Comparison of ENCODE assay signal across 17 cellular contexts in genomic region chr1:28161770-28162550, GRCh38. TPM values are rescaled to one million over a fixed set of nuclear protein-coding genes. Genes with fewer than 3 reads are reported as not detected.
DNase-seq lines count a peak whose midpoint lies in the region; ATAC-seq and TF ChIP-seq lines count a peak whose summit lies in the region.
"Had no signal": no experiment of that assay in that cellular context is flagged by ENCODE, and none has a peak within 500 bp of the region (broad histone marks: within the 10 kb centered on the region; RNA-seq: fewer than 3 reads in every experiment).

No MANE protein-coding gene starts in this region.

- no peak for ATAC-seq in HG02623 (IDR thresholded peaks at IDR 0.05; ENCODE audit: unreplicated experiment)
- ATAC-seq: activated CD4-positive, CD25-positive, alpha-beta regulatory T cell treated with anti-CD3 and anti-CD28 coated beads, Interleukin-2, amount 50 U/mL, for 24 hours had no signal

- H3K27ac ChIP-seq in HEK293 (ENCODE audit: extremely low read depth, low read depth, low read length): no peak overlapping the region
- H3K27ac ChIP-seq: SK-N-MC had no signal

- peaks cover 56 to 83% of the 10 kb centered on the region in 2 donors for H3K36me3 Mint-ChIP-seq in CD14-positive monocyte
- H3K36me3 Mint-ChIP-seq in dendritic cell treated with granulocyte-macrophage colony-stimulating factor and Interleukin-4, amounts not matched to agents 40 ng/mL and 50 ng/mL, for 4 days (ENCODE audit: low read depth): peaks cover 95% of the 10 kb centered on the region
- no peaks in the 10 kb centered on the region for H3K36me3 Mint-ChIP-seq in nephron progenitor cell (ENCODE audit: low read depth)
- no peaks in the 10 kb centered on the region for H3K36me3 Mint-ChIP-seq in activated CD4-positive, alpha-beta T cell treated with anti-CD3 and anti-CD28 coated beads, Interleukin-2, amount 10 ng/mL, durations not matched to agents 7 days and 5 days (ENCODE audit: low read depth)

- intact Hi-C loops in CD14-positive monocyte (cut with micrococcal nuclease): no loop called here
- intact Hi-C loops in dendritic cell treated with granulocyte-macrophage colony-stimulating factor and Interleukin-4, amounts not matched to agents 40 ng/mL and 50 ng/mL, for 4 days (cut with micrococcal nuclease): no loop called here

- no peak for DNase-seq in CD14-positive monocyte (ENCODE audit: low spot score)
- DNase-seq in nephron progenitor cell: no peak
- DNase-seq in activated CD4-positive, alpha-beta T cell treated with anti-CD3 and anti-CD28 coated beads, Interleukin-2, amount 10 ng/mL, durations not matched to agents 7 days and 5 days: no peak
- no peak for DNase-seq in NCI-H1105 (lab: John Stamatoyannopoulos, UW)
- no peak for DNase-seq in NCI-H1417 treated with DMSO at 0.1 percent for 48 hours (lab: John Stamatoyannopoulos, UW)
- DNase-seq: amniotic stem cell; central memory CD4-positive, alpha-beta T cell; heart right ventricle; NCI-H1694 treated with DMSO at 0.1 percent for 48 hours; stimulated activated naive CD4-positive, alpha-beta T cell had no signal

- H3K4me3 Mint-ChIP-seq in CD14-positive monocyte: no peak overlapping the region
- no peak overlapping the region for H3K4me3 Mint-ChIP-seq in dendritic cell treated with granulocyte-macrophage colony-stimulating factor and Interleukin-4, amounts not matched to agents 40 ng/mL and 50 ng/mL, for 4 days
- no peak overlapping the region for H3K4me3 Mint-ChIP-seq in nephron progenitor cell
- no peak overlapping the region for H3K4me3 Mint-ChIP-seq in activated CD4-positive, alpha-beta T cell treated with anti-CD3 and anti-CD28 coated beads, Interleukin-2, amount 10 ng/mL, durations not matched to agents 7 days and 5 days

- H3K4me3 ChIP-seq in HEK293 (ENCODE audit: low read depth, low read length): no peak overlapping the region
- H3K4me3 ChIP-seq: heart right ventricle, SK-N-MC had no signal

- TF ChIP-seq CTCF in CD14-positive monocyte (IDR thresholded peaks at IDR 0.05) (no peak), HEK293 (tag by site-specific recombination; IDR thresholded peaks at IDR 0.05) (no peak), nephron progenitor cell (IDR thresholded peaks at IDR 0.05) (no peak)

- peaks cover 0 to 1% (median 0%) of the 10 kb centered on the region in 3 donors for H3K27me3 Mint-ChIP-seq in CD14-positive monocyte (ENCODE audit: low read depth in 3 of 3)
- no peaks in the 10 kb centered on the region for H3K27me3 Mint-ChIP-seq in dendritic cell treated with granulocyte-macrophage colony-stimulating factor and Interleukin-4, amounts not matched to agents 40 ng/mL and 50 ng/mL, for 4 days
- H3K27me3 Mint-ChIP-seq in nephron progenitor cell (ENCODE audit: low read depth, poor library complexity): peaks cover 17% of the 10 kb centered on the region
- peaks cover 61% of the 10 kb centered on the region for H3K27me3 Mint-ChIP-seq in activated CD4-positive, alpha-beta T cell treated with anti-CD3 and anti-CD28 coated beads, Interleukin-2, amount 10 ng/mL, durations not matched to agents 7 days and 5 days

- H3K27ac Mint-ChIP-seq in CD14-positive monocyte: peak overlapping the region; percentile 78 to 97 (median 91)
- H3K27ac Mint-ChIP-seq in dendritic cell treated with granulocyte-macrophage colony-stimulating factor and Interleukin-4, amounts not matched to agents 40 ng/mL and 50 ng/mL, for 4 days: peak overlapping the region; percentile 80
- peak overlapping the region; percentile 14 for H3K27ac Mint-ChIP-seq in nephron progenitor cell
- no peak overlapping the region for H3K27ac Mint-ChIP-seq in activated CD4-positive, alpha-beta T cell treated with anti-CD3 and anti-CD28 coated beads, Interleukin-2, amount 10 ng/mL, durations not matched to agents 7 days and 5 days
- H3K27ac Mint-ChIP-seq: activated T-helper 2 cell treated with anti-CD3 and anti-CD28 coated beads, Interferon-gamma antibody, Interleukin-2, Interleukin-4, amounts not matched to agents 10 μg/mL and 5 μg/mL and 100 μg/mL, durations not matched to agents 14 hours and 24 hours and 36 hours had no signal

- POLR2A ChIA-PET in HEK293 (lab: Yijun Ruan, JAX): no interaction called here
- POLR2A ChIA-PET in activated CD4-positive, alpha-beta T cell treated with anti-CD3 and anti-CD28 coated beads, Interleukin-2, amount 10 ng/mL, durations not matched to agents 7 days and 5 days (lab: Charles Lee): no interaction called here

- CTCF ChIA-PET in HEK293 (lab: Yijun Ruan, JAX): interaction anchor here (1.5 kb wide), 1 partner anchor 70 kb away, joined by 4 read pairs; no protein-coding TSS in a partner anchor
- CTCF ChIA-PET in activated CD4-positive, alpha-beta T cell treated with anti-CD3 and anti-CD28 coated beads, Interleukin-2, amount 10 ng/mL, durations not matched to agents 7 days and 5 days (lab: Charles Lee): interaction anchor here (0.6 to 1.1 kb wide), 3 partner anchors 10 to 45 kb away, joined by 3 to 4 read pairs (median 4); no protein-coding TSS in a partner anchor

- H3K4me1 ChIP-seq in HEK293 (ENCODE audit: control insufficient read depth, insufficient read depth, low read length): no peaks in the 10 kb centered on the region

- H3K36me3 ChIP-seq in HEK293 (ENCODE audit: control insufficient read depth in 2 of 2, insufficient read depth in 1 of 2, low read length in 2 of 2): no peaks in the 10 kb centered on the region

- no peaks in the 10 kb centered on the region for H3K9me3 ChIP-seq in HEK293 (ENCODE audit: control insufficient read depth, insufficient read depth, low read depth, low read length)

- H3K4me1 Mint-ChIP-seq in CD14-positive monocyte (peaks cover 86% of the 10 kb centered on the region), nephron progenitor cell (peaks cover 18% of the 10 kb centered on the region)
- H3K4me1 Mint-ChIP-seq in dendritic cell treated with granulocyte-macrophage colony-stimulating factor and Interleukin-4, amounts not matched to agents 40 ng/mL and 50 ng/mL, for 4 days (ENCODE audit: low read depth): peaks cover 91% of the 10 kb centered on the region
- peaks cover 1% of the 10 kb centered on the region for H3K4me1 Mint-ChIP-seq in activated CD4-positive, alpha-beta T cell treated with anti-CD3 and anti-CD28 coated beads, Interleukin-2, amount 10 ng/mL, durations not matched to agents 7 days and 5 days

- peaks cover 0 to 3% (median 0%) of the 10 kb centered on the region in 7 donors for H3K9me3 Mint-ChIP-seq in CD14-positive monocyte
- H3K9me3 Mint-ChIP-seq in dendritic cell treated with granulocyte-macrophage colony-stimulating factor and Interleukin-4, amounts not matched to agents 40 ng/mL and 50 ng/mL, for 4 days: no peaks in the 10 kb centered on the region
- peaks cover 3% of the 10 kb centered on the region for H3K9me3 Mint-ChIP-seq in nephron progenitor cell
- H3K9me3 Mint-ChIP-seq in activated CD4-positive, alpha-beta T cell treated with anti-CD3 and anti-CD28 coated beads, Interleukin-2, amount 10 ng/mL, durations not matched to agents 7 days and 5 days: peaks cover 3% of the 10 kb centered on the region

TF ChIP-seq in HEK293, 187 proteins besides CTCF, POLR2A, EP300 and RAD21:
- TF ChIP-seq, protein P1, sequence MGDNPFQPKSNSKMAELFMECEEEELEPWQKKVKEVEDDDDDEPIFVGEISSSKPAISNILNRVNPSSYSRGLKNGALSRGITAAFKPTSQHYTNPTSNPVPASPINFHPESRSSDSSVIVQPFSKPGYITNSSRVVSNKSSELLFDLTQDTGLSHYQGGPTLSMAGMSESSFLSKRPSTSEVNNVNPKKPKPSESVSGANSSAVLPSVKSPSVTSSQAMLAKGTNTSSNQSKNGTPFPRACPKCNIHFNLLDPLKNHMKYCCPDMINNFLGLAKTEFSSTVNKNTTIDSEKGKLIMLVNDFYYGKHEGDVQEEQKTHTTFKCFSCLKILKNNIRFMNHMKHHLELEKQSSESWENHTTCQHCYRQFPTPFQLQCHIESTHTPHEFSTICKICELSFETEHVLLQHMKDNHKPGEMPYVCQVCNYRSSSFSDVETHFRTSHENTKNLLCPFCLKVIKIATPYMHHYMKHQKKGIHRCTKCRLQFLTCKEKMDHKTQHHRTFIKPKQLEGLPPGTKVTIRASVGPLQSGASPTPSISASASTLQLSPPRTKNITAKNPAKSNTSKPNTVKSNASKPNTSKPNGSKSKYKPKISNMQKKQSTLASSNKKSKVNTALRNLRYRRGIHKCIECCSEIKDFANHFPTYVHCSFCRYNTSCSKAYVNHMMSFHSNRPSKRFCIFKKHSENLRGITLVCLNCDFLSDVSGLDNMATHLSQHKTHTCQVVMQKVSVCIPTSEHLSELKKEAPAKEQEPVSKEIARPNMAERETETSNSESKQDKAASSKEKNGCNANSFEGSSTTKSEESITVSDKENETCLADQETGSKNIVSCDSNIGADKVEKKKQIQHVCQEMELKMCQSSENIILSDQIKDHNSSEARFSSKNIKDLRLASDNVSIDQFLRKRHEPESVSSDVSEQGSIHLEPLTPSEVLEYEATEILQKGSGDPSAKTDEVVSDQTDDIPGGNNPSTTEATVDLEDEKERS (tag by site-specific recombination; IDR thresholded peaks at IDR 0.05): no peak
- TF ChIP-seq ZNF623 (tag by site-specific recombination; IDR thresholded peaks at IDR 0.05): peak; percentile 64

RNA-seq across cellular contexts. Expression of gene PTAFR, which starts 14.5 kb away (rescaled TPM):
- 100 to 1,000 TPM; 331 to 347 TPM for polyA plus RNA-seq in CD14-positive monocyte
- total RNA-seq in activated CD4-positive, alpha-beta T cell treated with anti-CD3 and anti-CD28 coated beads, Interleukin-2, amount 10 ng/mL, durations not matched to agents 7 days and 5 days: under 1 TPM; 0.20 to 0.56 TPM
- total RNA-seq: NCI-H460 had no signal
